11 cellular contexts compared by ENCODE assay signal in genomic region chr22:23169032-23169384, GRCh38. TPM values are rescaled to one million over a fixed set of nuclear protein-coding genes. Genes with fewer than 3 reads are reported as not detected.
"Had no signal": no experiment of that assay in that cellular context is flagged by ENCODE, and none has a peak within 500 bp of the region (broad histone marks: within the 10 kb centered on the region; RNA-seq: fewer than 3 reads in every experiment).

No MANE protein-coding gene starts in this region.

- ATAC-seq: GM23338 had no signal

- H3K27ac Mint-ChIP-seq: GM23338, HFFc6 had no signal

- H3K9me3 Mint-ChIP-seq: HFFc6 had no signal

- H3K4me3 ChIP-seq: GM23338 had no signal

- H3K9ac ChIP-seq: KMS-11 had no signal

- H3K27ac ChIP-seq: KMS-11 had no signal

- H3K4me3 Mint-ChIP-seq: GM23338, H9, HFFc6 had no signal

- FAIRE-seq: H1, H54, HTR-8/SVneo had no signal

- H2AFZ ChIP-seq: GM23338 had no signal

- H3K4me2 ChIP-seq: GM23338, KMS-11 had no signal

- DNase-seq: H9, HCEC 1CT, HFFc6, IMR-90, KBM-7 had no signal

RNA-seq across cellular contexts. Expression of gene RSPH14, which starts 27.2 kb away (rescaled TPM):
- total RNA-seq: GM23338, H9, HFFc6, HT-29, IMR-90 had no signal
- polyA plus RNA-seq: IMR-90 had no signal
